Comparison of ENCODE assay signal across 15 cellular contexts in the genomic region with DNA sequence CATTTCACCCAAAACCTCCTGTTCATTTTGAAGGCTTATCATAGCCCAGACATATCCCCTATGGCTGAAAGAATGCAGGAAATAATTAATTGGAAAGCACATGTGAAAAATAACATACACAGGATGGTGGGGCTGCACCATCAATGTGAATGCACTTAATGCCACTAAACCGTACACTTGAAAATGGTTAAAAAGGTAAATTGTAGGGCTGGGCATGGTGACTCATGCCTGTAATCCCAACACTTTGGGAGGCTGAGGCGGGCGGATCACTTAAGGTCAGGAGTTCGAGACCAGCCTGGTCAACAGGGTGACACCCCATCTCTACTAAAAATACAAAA.
A peak's percentile ranks its signal among the peaks of the same experiment; 100 is the strongest.
DNase-seq lines count a peak whose midpoint lies in the region; ATAC-seq, FAIRE-seq and TF ChIP-seq lines count a peak whose summit lies in the region.
"Had no signal": no experiment of that assay in that cellular context is flagged by ENCODE, and none has a peak within 500 bp of the region (broad histone marks: within the 10 kb centered on the region; RNA-seq: fewer than 3 reads in every experiment).

No MANE protein-coding gene starts in this region.

- peaks cover 11% of the 10 kb centered on the region for H3K4me1 Mint-ChIP-seq in glutamatergic neuron (ENCODE audit: low read depth, unreplicated experiment)
- peaks cover 13% of the 10 kb centered on the region for H3K4me1 Mint-ChIP-seq in type B pancreatic cell (ENCODE audit: unreplicated experiment)

- H3K27me3 ChIP-seq in left ventricle myocardium inferior (ENCODE audit: low read depth) (peaks cover 55% of the 10 kb centered on the region), heart right ventricle (peaks cover 0 to 44% (median 14%) of the 10 kb centered on the region in 7 donors), Panc1 (ENCODE audit: control insufficient read depth, insufficient read depth, low read length) (peaks cover 3% of the 10 kb centered on the region; the same call in 1 of the 2 replicates)
- H3K27me3 ChIP-seq: upper lobe of left lung had no signal

- POLR2A ChIA-PET in Panc1 (lab: Charles Lee) = no interaction called here

- H3K4me3 ChIP-seq in left ventricle myocardium inferior (no peak overlapping the region), heart right ventricle (peak overlapping the region in 2 of 10 donors; percentile 34 to 48), Panc1 (ENCODE audit: low read depth in 2 of 2, low read length in 2 of 2) (no peak overlapping the region)

- ATAC-seq in heart right ventricle (no peak), Panc1 (no peak), HG02870 (IDR thresholded peaks at IDR 0.05; ENCODE audit: unreplicated experiment) (no peak)

- WGBS in heart right ventricle, 2 donors = 49 to 62% methylated on average over 4 of the region's 4 CpGs

- H3K4me3 Mint-ChIP-seq in glutamatergic neuron (ENCODE audit: unreplicated experiment) = no peak overlapping the region
- H3K4me3 Mint-ChIP-seq in type B pancreatic cell = peak overlapping the region; percentile 85
- H3K4me3 Mint-ChIP-seq: central memory CD8-positive, alpha-beta T cell had no signal

- CTCF ChIA-PET in Panc1 (lab: Charles Lee) = no interaction called here

- H3K9me3 ChIP-seq in left ventricle myocardium inferior (replicated peaks) = no peaks in the 10 kb centered on the region
- H3K9me3 ChIP-seq in heart right ventricle = no peaks in the 10 kb centered on the region
- H3K9me3 ChIP-seq in Panc1 (ENCODE audit: control insufficient read depth, insufficient read depth, low read depth, low read length) = no peaks in the 10 kb centered on the region
- H3K9me3 ChIP-seq: neutrophil, stomach, upper lobe of left lung had no signal

- peaks cover 10% of the 10 kb centered on the region for H3K4me1 ChIP-seq in left ventricle myocardium inferior
- H3K4me1 ChIP-seq in heart right ventricle = peaks cover 0 to 16% (median 8%) of the 10 kb centered on the region in 9 donors
- no peaks in the 10 kb centered on the region for H3K4me1 ChIP-seq in Panc1 (ENCODE audit: control insufficient read depth, insufficient read depth, low read length)

- FAIRE-seq in frontal cortex (lab: Jason Lieb, UNC) = no peak

- H3K27ac Mint-ChIP-seq in glutamatergic neuron (ENCODE audit: unreplicated experiment) (no peak overlapping the region), type B pancreatic cell (no peak overlapping the region)
- H3K27ac Mint-ChIP-seq: activated naive CD4-positive, alpha-beta T cell treated with anti-CD3 and anti-CD28 coated beads for 36 hours had no signal

- H3K36me3 Mint-ChIP-seq in glutamatergic neuron (ENCODE audit: unreplicated experiment) = no peaks in the 10 kb centered on the region
- H3K36me3 Mint-ChIP-seq in type B pancreatic cell = no peaks in the 10 kb centered on the region
- H3K36me3 Mint-ChIP-seq: IgD-negative memory B cell had no signal

- H3K27me3 Mint-ChIP-seq in glutamatergic neuron (ENCODE audit: unreplicated experiment) (no peaks in the 10 kb centered on the region), type B pancreatic cell (peaks cover 31% of the 10 kb centered on the region)

- BruUV-seq in Panc1 (replicated peaks; lab: Mats Ljungman, UMichigan) = no TSS peak

- DNase-seq in left ventricle myocardium inferior (no peak), heart right ventricle (no peak), Panc1 (ENCODE audit: low read depth, low spot score) (no peak), glutamatergic neuron (no peak), type B pancreatic cell (ENCODE audit: extremely low spot score, unreplicated experiment) (no peak), frontal cortex (ENCODE audit: low spot score in 2 of 2) (no peak), islet precursor cell (no peak)
- DNase-seq: GOT3 had no signal

- in situ Hi-C loops in Panc1 (cut with HindIII; ENCODE audit: low pct_unique_long_range_greater_than_20kb, low sequenced_read_pairs) = no loop called here

- H3K9me3 Mint-ChIP-seq in glutamatergic neuron (ENCODE audit: unreplicated experiment) = peaks cover 2% of the 10 kb centered on the region
- no peaks in the 10 kb centered on the region for H3K9me3 Mint-ChIP-seq in type B pancreatic cell
- H3K9me3 Mint-ChIP-seq: activated naive CD4-positive, alpha-beta T cell treated with anti-CD3 and anti-CD28 coated beads for 36 hours; central memory CD8-positive, alpha-beta T cell; IgD-negative memory B cell had no signal

- TF ChIP-seq CTCF in left ventricle myocardium inferior (IDR thresholded peaks at IDR 0.05; ENCODE audit: borderline replicate concordance) (peak; percentile 5), heart right ventricle (IDR thresholded peaks at IDR 0.05) (no peak), Panc1 (IDR thresholded peaks at IDR 0.05) (peak; percentile 57), glutamatergic neuron (IDR thresholded peaks at IDR 0.05; ENCODE audit: partially characterized antibody, unreplicated experiment) (peak; percentile 45), type B pancreatic cell (conservative IDR thresholded peaks at IDR 0.05) (peak; percentile 18)

- intact Hi-C loops in left ventricle myocardium inferior (cut with micrococcal nuclease) (loop anchor here (10.0 kb wide), 1 partner anchor 924 kb away; no protein-coding TSS in a partner anchor), heart right ventricle (cut with DNase I) (loop anchor here (2.0 to 10.0 kb wide), 6 partner anchors 224 to 927 kb away; a partner anchor contains a TSS), Panc1 (cut with micrococcal nuclease; ENCODE audit: unreplicated experiment) (loop anchor here (5.0 to 10.0 kb wide), 3 partner anchors 224 to 927 kb away; a partner anchor contains a TSS)

- H3K27ac ChIP-seq in left ventricle myocardium inferior (replicated peaks) = no peak overlapping the region
- no peak overlapping the region for H3K27ac ChIP-seq in heart right ventricle
- no peak overlapping the region for H3K27ac ChIP-seq in Panc1 (ENCODE audit: low read length)
- H3K27ac ChIP-seq: neutrophil, stomach, upper lobe of left lung had no signal

- no peaks in the 10 kb centered on the region for H3K36me3 ChIP-seq in left ventricle myocardium inferior
- no peaks in the 10 kb centered on the region for H3K36me3 ChIP-seq in heart right ventricle
- no peaks in the 10 kb centered on the region for H3K36me3 ChIP-seq in Panc1 (ENCODE audit: control insufficient read depth, insufficient read depth, low read length)
- H3K36me3 ChIP-seq: neutrophil, stomach, upper lobe of left lung had no signal

Comparison
In these comparisons a context has a peak if more than half of its experiments do, and no peak if none do; other contexts are left out.
1. CTCF ChIP-seq: peak in left ventricle myocardium inferior (single experiment), Panc1 (single experiment), glutamatergic neuron (single experiment) and type B pancreatic cell (single experiment); none in heart right ventricle (0 of 9).